Comparison of ENCODE assay signal across 18 cellular contexts in genomic region chr12:106243620-106244019, GRCh38. TPM values are rescaled to one million over a fixed set of nuclear protein-coding genes. Genes with fewer than 3 reads are reported as not detected.
DNase-seq lines count a peak whose midpoint lies in the region; ATAC-seq and TF ChIP-seq lines count a peak whose summit lies in the region.
"Had no signal": no experiment of that assay in that cellular context is flagged by ENCODE, and none has a peak within 500 bp of the region (broad histone marks: within the 10 kb centered on the region; RNA-seq: fewer than 3 reads in every experiment).

No MANE protein-coding gene starts in this region.

- H3K9me3 ChIP-seq in right cardiac atrium (ENCODE audit: control insufficient read depth, low read length) (no peaks in the 10 kb centered on the region), neutrophil (no peaks in the 10 kb centered on the region), A673 (ENCODE audit: low read depth, low read length, poor library complexity, severe bottlenecking) (no peaks in the 10 kb centered on the region)
- H3K9me3 ChIP-seq: SJCRH30 had no signal

- DNase-seq in right cardiac atrium (no peak), Right ventricle myocardium superior (no peak), HCEC 1CT (no peak), coronary artery (ENCODE audit: low spot score) (no peak), A673 (ENCODE audit: low spot score) (no peak)
- DNase-seq in activated CD4-positive, alpha-beta T cell treated with anti-CD3 and anti-CD28 coated beads, Interleukin-2, amount 10 ng/mL, durations not matched to agents 24 days and 14 days = no peak
- DNase-seq: AML-193, H9, KBM-7, NCI-H1436 treated with DMSO at 0.1 percent for 48 hours, NCI-H2029 treated with DMSO at 0.1 percent for 48 hours, NCI-H2171 treated with DMSO at 0.1 percent for 48 hours, NCI-H446 treated with DMSO at 0.1 percent for 48 hours, OCI-M1, SJCRH30 had no signal

- POLR2A ChIA-PET in A673 (lab: Charles Lee; ENCODE audit: low non-redundant PET) = no interaction called here

- H3K4me3 ChIP-seq in right cardiac atrium (ENCODE audit: low read length) (no peak overlapping the region), neutrophil (ENCODE audit: low read depth in 1 of 2, low read length in 1 of 2) (peak overlapping the region; percentile 77 to 99), coronary artery (no peak overlapping the region), A673 (ENCODE audit: low read depth, low read length, poor library complexity, severe bottlenecking) (no peak overlapping the region)
- H3K4me3 ChIP-seq: SJCRH30 had no signal

- BruUV-seq in A673 (replicated peaks; lab: Mats Ljungman, UMichigan) = no TSS peak

- H3K27ac ChIP-seq in right cardiac atrium (ENCODE audit: low read length) = peak overlapping the region; percentile 41
- peak overlapping the region; percentile 100 for H3K27ac ChIP-seq in neutrophil
- H3K27ac ChIP-seq in coronary artery = no peak overlapping the region
- H3K27ac ChIP-seq in A673 (ENCODE audit: low read depth, low read length, poor library complexity, severe bottlenecking) = no peak overlapping the region
- H3K27ac ChIP-seq: SJCRH30 had no signal

- H3K36me3 ChIP-seq in neutrophil (peaks cover 47% of the 10 kb centered on the region), A673 (ENCODE audit: insufficient read depth, low read length, poor library complexity, severe bottlenecking) (peaks cover 25% of the 10 kb centered on the region)

- H3K27ac Mint-ChIP-seq in dendritic cell treated with granulocyte-macrophage colony-stimulating factor and Interleukin-4, amounts not matched to agents 40 ng/mL and 50 ng/mL, for 4 days = peak overlapping the region; percentile 19
- no peak overlapping the region for H3K27ac Mint-ChIP-seq in activated CD4-positive, alpha-beta T cell treated with anti-CD3 and anti-CD28 coated beads, Interleukin-2, amount 10 ng/mL, durations not matched to agents 24 days and 14 days
- H3K27ac Mint-ChIP-seq: H9 had no signal

- H3K4me3 Mint-ChIP-seq in dendritic cell treated with granulocyte-macrophage colony-stimulating factor and Interleukin-4, amounts not matched to agents 40 ng/mL and 50 ng/mL, for 4 days = no peak overlapping the region
- H3K4me3 Mint-ChIP-seq in activated CD4-positive, alpha-beta T cell treated with anti-CD3 and anti-CD28 coated beads, Interleukin-2, amount 10 ng/mL, durations not matched to agents 24 days and 14 days = no peak overlapping the region
- H3K4me3 Mint-ChIP-seq: CD14-positive monocyte, H9 had no signal

- H3K27me3 Mint-ChIP-seq in dendritic cell treated with granulocyte-macrophage colony-stimulating factor and Interleukin-4, amounts not matched to agents 40 ng/mL and 50 ng/mL, for 4 days = peaks cover 4% of the 10 kb centered on the region
- H3K27me3 Mint-ChIP-seq in activated CD4-positive, alpha-beta T cell treated with anti-CD3 and anti-CD28 coated beads, Interleukin-2, amount 10 ng/mL, durations not matched to agents 24 days and 14 days = peaks cover 1% of the 10 kb centered on the region

- CTCF ChIA-PET in A673 (lab: Charles Lee) = no interaction called here

- H3K27me3 ChIP-seq in right cardiac atrium (ENCODE audit: control insufficient read depth, insufficient read depth) (no peaks in the 10 kb centered on the region), neutrophil (no peaks in the 10 kb centered on the region), A673 (replicated peaks; ENCODE audit: insufficient read depth, low read depth, low read length, poor library complexity) (no peaks in the 10 kb centered on the region)
- H3K27me3 ChIP-seq: SJCRH30 had no signal

- intact Hi-C loops in right cardiac atrium (cut with DNase I) (loop anchor here in 1 of 4 donors (10.0 kb wide), 1 partner anchor 101 kb away; no protein-coding TSS in a partner anchor), Right ventricle myocardium superior (cut with DNase I) (loop anchor here (10.0 kb wide), 1 partner anchor 61 kb away; the partner anchor contains the start of gene TCP11L2), A673 (cut with micrococcal nuclease; ENCODE audit: unreplicated experiment) (no loop called here)
- intact Hi-C loops in dendritic cell treated with granulocyte-macrophage colony-stimulating factor and Interleukin-4, amounts not matched to agents 40 ng/mL and 50 ng/mL, for 4 days (cut with micrococcal nuclease) = no loop called here
- intact Hi-C loops in activated CD4-positive, alpha-beta T cell treated with anti-CD3 and anti-CD28 coated beads, Interleukin-2, amount 10 ng/mL, durations not matched to agents 24 days and 14 days (cut with micrococcal nuclease) = no loop called here

- ATAC-seq in right cardiac atrium = no peak
- ATAC-seq in Right ventricle myocardium superior (ENCODE audit: poor library complexity) = no peak

- H3K4me1 ChIP-seq in right cardiac atrium (ENCODE audit: control insufficient read depth, insufficient read depth, low read length) = peaks cover 11% of the 10 kb centered on the region
- H3K4me1 ChIP-seq in neutrophil (ENCODE audit: control insufficient read depth in 1 of 2, insufficient read depth in 1 of 2, low read depth in 1 of 2, low read length in 1 of 2) = peaks cover 59 to 63% of the 10 kb centered on the region in 2 experiments
- peaks cover 14% of the 10 kb centered on the region for H3K4me1 ChIP-seq in A673 (ENCODE audit: insufficient read depth, low read length, poor library complexity, severe bottlenecking)
- H3K4me1 ChIP-seq: SJCRH30 had no signal

- peaks cover 20% of the 10 kb centered on the region for H3K36me3 Mint-ChIP-seq in dendritic cell treated with granulocyte-macrophage colony-stimulating factor and Interleukin-4, amounts not matched to agents 40 ng/mL and 50 ng/mL, for 4 days (ENCODE audit: low read depth)
- no peaks in the 10 kb centered on the region for H3K36me3 Mint-ChIP-seq in activated CD4-positive, alpha-beta T cell treated with anti-CD3 and anti-CD28 coated beads, Interleukin-2, amount 10 ng/mL, durations not matched to agents 24 days and 14 days (ENCODE audit: low read depth)

- TF ChIP-seq CTCF in neutrophil (IDR thresholded peaks at IDR 0.05) (no peak), coronary artery (IDR thresholded peaks at IDR 0.05) (no peak), A673 (conservative IDR thresholded peaks at IDR 0.05; ENCODE audit: low read depth, low read length) (no peak)

- peaks cover 25% of the 10 kb centered on the region for H3K4me1 Mint-ChIP-seq in dendritic cell treated with granulocyte-macrophage colony-stimulating factor and Interleukin-4, amounts not matched to agents 40 ng/mL and 50 ng/mL, for 4 days (ENCODE audit: low read depth)
- H3K4me1 Mint-ChIP-seq in activated CD4-positive, alpha-beta T cell treated with anti-CD3 and anti-CD28 coated beads, Interleukin-2, amount 10 ng/mL, durations not matched to agents 24 days and 14 days = peaks cover 2% of the 10 kb centered on the region

- no peaks in the 10 kb centered on the region for H3K9me3 Mint-ChIP-seq in dendritic cell treated with granulocyte-macrophage colony-stimulating factor and Interleukin-4, amounts not matched to agents 40 ng/mL and 50 ng/mL, for 4 days
- no peaks in the 10 kb centered on the region for H3K9me3 Mint-ChIP-seq in activated CD4-positive, alpha-beta T cell treated with anti-CD3 and anti-CD28 coated beads, Interleukin-2, amount 10 ng/mL, durations not matched to agents 24 days and 14 days
- H3K9me3 Mint-ChIP-seq: H9 had no signal

RNA-seq across cellular contexts. Expression of gene CKAP4, which starts 4.2 kb away (rescaled TPM):
- total RNA-seq in right cardiac atrium (10 to 100 TPM; 35.6 to 53.7 (median 41.3) TPM), Right ventricle myocardium superior (35.0 TPM), A673 (2021) (81.8 and 89.4 TPM in 2 replicates)
- 24.8 TPM for polyA plus RNA-seq in right cardiac atrium
- 6.7 and 7.7 TPM in 2 replicates for total RNA-seq in activated CD4-positive, alpha-beta T cell treated with anti-CD3 and anti-CD28 coated beads, Interleukin-2, amount 10 ng/mL, durations not matched to agents 24 days and 14 days

RNA-seq across cellular contexts. Expression of gene TCP11L2, which starts 58.9 kb away (rescaled TPM):
- total RNA-seq in right cardiac atrium (10 to 100 TPM; 54.0 to 64.5 (median 61.9) TPM), Right ventricle myocardium superior (122 TPM), A673 (2021) (0.39 and 3.0 TPM in 2 replicates)
- polyA plus RNA-seq in right cardiac atrium = 14.2 TPM
- total RNA-seq in activated CD4-positive, alpha-beta T cell treated with anti-CD3 and anti-CD28 coated beads, Interleukin-2, amount 10 ng/mL, durations not matched to agents 24 days and 14 days = 3.2 and 4.5 TPM in 2 replicates

Comparison
In these comparisons a context has a peak if more than half of its experiments do, and no peak if none do; other contexts are left out.
1. H3K27ac ChIP-seq: peak in right cardiac atrium (single experiment) and neutrophil (single experiment); none in coronary artery (0 of 2) and A673 (single experiment).
2. H3K4me3 ChIP-seq: peak in neutrophil (2 of 2); none in right cardiac atrium (single experiment), coronary artery (single experiment) and A673 (single experiment).